In genomic region chr13:24274452-24274971, GRCh38 we compare ENCODE assay signal across 9 cellular contexts. TPM values are rescaled to one million over a fixed set of nuclear protein-coding genes. Genes with fewer than 3 reads are reported as not detected.
A peak's percentile ranks its signal among the peaks of the same experiment; 100 is the strongest.
DNase-seq lines count a peak whose midpoint lies in the region; ATAC-seq and TF ChIP-seq lines count a peak whose summit lies in the region.
"Had no signal": no experiment of that assay in that cellular context is flagged by ENCODE, and none has a peak within 500 bp of the region (broad histone marks: within the 10 kb centered on the region; RNA-seq: fewer than 3 reads in every experiment).

No MANE protein-coding gene starts in this region.

- no peaks in the 10 kb centered on the region for H3K9me3 ChIP-seq in osteoblast (ENCODE audit: low read depth, low read length)

- H3K4me3 ChIP-seq in choroid plexus epithelial cell (ENCODE audit: low read depth, low read length), result no peak overlapping the region
- H3K4me3 ChIP-seq in osteoblast (ENCODE audit: insufficient read depth, low read length), result no peak overlapping the region

- no peak overlapping the region for H3K27ac ChIP-seq in osteoblast (ENCODE audit: low read depth, low read length)

- DNase-seq in T-helper 9 cell (peak; percentile 48), choroid plexus epithelial cell (ENCODE audit: low read depth) (peak; percentile 44), sciatic nerve (ENCODE audit: low spot score) (no peak), GOT3 (lab: John Stamatoyannopoulos, UW) (no peak), SHP77 treated with DMSO at 0.1 percent for 48 hours (lab: John Stamatoyannopoulos, UW) (no peak), osteoblast (ENCODE audit: insufficient read length, low spot score, missing footprints) (no peak)

- H3K79me2 ChIP-seq in osteoblast (ENCODE audit: insufficient read depth, low read length), result no peaks in the 10 kb centered on the region

- intact Hi-C loops in sciatic nerve (cut with DNase I), result no loop called here

- H4K20me1 ChIP-seq in osteoblast (ENCODE audit: insufficient read depth, low read length), result no peaks in the 10 kb centered on the region

- no peaks in the 10 kb centered on the region for H3K36me3 ChIP-seq in osteoblast (ENCODE audit: insufficient read depth, low read length)

- H3K4me1 ChIP-seq in osteoblast (ENCODE audit: insufficient read depth, low read length), result peaks cover 24% of the 10 kb centered on the region

- no peak for TF ChIP-seq CTCF in choroid plexus epithelial cell (conservative IDR thresholded peaks at IDR 0.05; ENCODE audit: low read depth, low read length)
- no peak for TF ChIP-seq CTCF in osteoblast (IDR thresholded peaks at IDR 0.05; ENCODE audit: extremely low read depth, low read depth, low read length)

- H3K4me2 ChIP-seq in osteoblast (ENCODE audit: insufficient read depth, low read length), result no peak overlapping the region

- H2AFZ ChIP-seq in osteoblast (ENCODE audit: low read length), result no peak overlapping the region

- H3K27me3 ChIP-seq in osteoblast (ENCODE audit: insufficient read depth, low read length), result no peaks in the 10 kb centered on the region

- ATAC-seq in GM18502 (IDR thresholded peaks at IDR 0.05; ENCODE audit: poor library complexity, unreplicated experiment) (peak; percentile 71), HG02759 (IDR thresholded peaks at IDR 0.05; ENCODE audit: unreplicated experiment) (peak; percentile 65), sciatic nerve (peak; percentile 25)

RNA-seq across cellular contexts. Expression of gene C1QTNF9, which starts 34.9 kb away (rescaled TPM):
- total RNA-seq in sciatic nerve (2.4 TPM), osteoblast (under 0.01 TPM in 1 of 2 replicates, not detected in the other)
- total RNA-seq: H1 had no signal

Comparison
In these comparisons a context has a peak if more than half of its experiments do, and no peak if none do; other contexts are left out.
1. DNase-seq: peak in T-helper 9 cell (single experiment) and choroid plexus epithelial cell (single experiment); none in sciatic nerve (single experiment), GOT3 (single experiment), SHP77 treated with DMSO at 0.1 percent for 48 hours (single experiment) and osteoblast (single experiment).
2. Peak in every context shown above with its lines, with median percentiles within 50 percentile points of each other: ATAC-seq.